In the genomic region with DNA sequence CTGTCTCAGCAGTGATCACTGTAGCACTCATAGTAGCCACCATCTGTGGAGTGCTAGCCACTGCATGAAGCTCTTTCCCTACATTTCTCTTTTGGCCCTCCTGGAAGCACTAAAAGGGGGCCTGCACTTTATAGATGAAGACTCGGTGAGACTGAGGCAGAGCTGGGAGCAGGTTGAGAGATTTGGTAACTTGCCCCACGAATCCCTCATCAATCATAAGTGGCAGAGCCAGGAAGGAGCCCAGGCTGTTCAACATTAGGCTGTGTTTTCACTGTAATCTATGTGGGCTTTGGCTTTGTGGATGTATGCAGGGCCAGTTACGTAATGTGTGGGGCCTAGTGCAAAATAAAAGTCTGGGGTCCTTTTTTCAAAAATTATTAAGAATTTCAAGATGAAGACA, we compare ENCODE assay signal across 17 cellular contexts. TPM values are rescaled to one million over a fixed set of nuclear protein-coding genes. Genes with fewer than 3 reads are reported as not detected.
DNase-seq lines count a peak whose midpoint lies in the region; ATAC-seq and TF ChIP-seq lines count a peak whose summit lies in the region.
"Had no signal": no experiment of that assay in that cellular context is flagged by ENCODE, and none has a peak within 500 bp of the region (broad histone marks: within the 10 kb centered on the region; RNA-seq: fewer than 3 reads in every experiment).

No MANE protein-coding gene starts in this region.

- intact Hi-C loops in cardiac septum (cut with DNase I) (no loop called here), psoas muscle (cut with DNase I) (no loop called here)

- peak overlapping the region; percentile 71 for H3K27ac ChIP-seq in cardiac muscle cell
- H3K27ac ChIP-seq in psoas muscle = no peak overlapping the region
- H3K27ac ChIP-seq: GM23248 had no signal

- H3K4me3 Mint-ChIP-seq in activated T-helper 17 cell treated with anti-CD3 and anti-CD28 coated beads, Interleukin-2, amount 50 U/mL, for 72 hours = no peak overlapping the region
- no peak overlapping the region for H3K4me3 Mint-ChIP-seq in type B pancreatic cell
- H3K4me3 Mint-ChIP-seq: CD4-positive, alpha-beta T cell had no signal

- TF ChIP-seq CTCF in cardiac muscle cell (IDR thresholded peaks at IDR 0.05; ENCODE audit: low read depth, low read length) (no peak), type B pancreatic cell (conservative IDR thresholded peaks at IDR 0.05) (no peak), psoas muscle (IDR thresholded peaks at IDR 0.05) (no peak)

- H3K9me3 ChIP-seq in cardiac muscle cell (ENCODE audit: low read depth) (no peaks in the 10 kb centered on the region), psoas muscle (no peaks in the 10 kb centered on the region)
- H3K9me3 ChIP-seq: BE2C, Caco-2, HAP-1 had no signal

- H3K4me1 ChIP-seq in cardiac muscle cell (ENCODE audit: low read depth) (peaks cover 57% of the 10 kb centered on the region), psoas muscle (no peaks in the 10 kb centered on the region)

- 77 to 88% (median 83%) methylated on average over 3 of the region's 3 CpGs for WGBS in psoas muscle, 3 donors

- peak overlapping the region; percentile 37 for H3K27ac Mint-ChIP-seq in activated T-helper 17 cell treated with anti-CD3 and anti-CD28 coated beads, Interleukin-2, amount 50 U/mL, for 72 hours
- peak overlapping the region; percentile 5 for H3K27ac Mint-ChIP-seq in type B pancreatic cell
- H3K27ac Mint-ChIP-seq: CD4-positive, alpha-beta T cell had no signal

- no peaks in the 10 kb centered on the region for H3K36me3 ChIP-seq in cardiac muscle cell
- no peaks in the 10 kb centered on the region for H3K36me3 ChIP-seq in psoas muscle (ENCODE audit: insufficient read depth in 1 of 2, low read depth in 1 of 2)
- H3K36me3 ChIP-seq: BE2C, HAP-1 had no signal

- ATAC-seq in activated T-helper 17 cell treated with anti-CD3 and anti-CD28 coated beads, Interleukin-2, amount 50 U/mL, for 72 hours (replicated peaks) = no peak
- ATAC-seq in psoas muscle = no peak

- H3K27me3 Mint-ChIP-seq in activated T-helper 17 cell treated with anti-CD3 and anti-CD28 coated beads, Interleukin-2, amount 50 U/mL, for 72 hours = peaks cover 5% of the 10 kb centered on the region
- no peaks in the 10 kb centered on the region for H3K27me3 Mint-ChIP-seq in type B pancreatic cell

- H3K4me3 ChIP-seq in cardiac muscle cell (no peak overlapping the region), psoas muscle (no peak overlapping the region)
- H3K4me3 ChIP-seq: GM23248, HAP-1 had no signal

- H3K36me3 Mint-ChIP-seq in activated T-helper 17 cell treated with anti-CD3 and anti-CD28 coated beads, Interleukin-2, amount 50 U/mL, for 72 hours (ENCODE audit: low read depth) = no peaks in the 10 kb centered on the region
- no peaks in the 10 kb centered on the region for H3K36me3 Mint-ChIP-seq in type B pancreatic cell

- peaks cover 42% of the 10 kb centered on the region for H3K4me1 Mint-ChIP-seq in activated T-helper 17 cell treated with anti-CD3 and anti-CD28 coated beads, Interleukin-2, amount 50 U/mL, for 72 hours
- peaks cover 41% of the 10 kb centered on the region for H3K4me1 Mint-ChIP-seq in type B pancreatic cell (ENCODE audit: unreplicated experiment)

- no peaks in the 10 kb centered on the region for H3K9me3 Mint-ChIP-seq in activated T-helper 17 cell treated with anti-CD3 and anti-CD28 coated beads, Interleukin-2, amount 50 U/mL, for 72 hours
- H3K9me3 Mint-ChIP-seq in type B pancreatic cell = no peaks in the 10 kb centered on the region
- H3K9me3 Mint-ChIP-seq: CD4-positive, alpha-beta T cell had no signal

- H3K27me3 ChIP-seq in cardiac muscle cell (no peaks in the 10 kb centered on the region), psoas muscle (ENCODE audit: insufficient read depth in 3 of 3, low read length in 2 of 3) (no peaks in the 10 kb centered on the region)
- H3K27me3 ChIP-seq: BE2C had no signal

- DNase-seq in cardiac muscle cell (ENCODE audit: low read depth in 1 of 2, low spot score in 1 of 2) (no peak), cardiac septum (ENCODE audit: low spot score) (no peak), ecto neural progenitor cell (ENCODE audit: low spot score) (peak; percentile 18), type B pancreatic cell (ENCODE audit: extremely low spot score, unreplicated experiment) (no peak), T-helper 9 cell (no peak), psoas muscle (no peak), NOMO-1 treated with dmso at 0.1 percent for 144 hours (lab: John Stamatoyannopoulos, UW; ENCODE audit: unreplicated experiment) (no peak)
- DNase-seq: ACHN; BE2C; C1 segment of cervical spinal cord; Caco-2; CD4-positive, alpha-beta T cell; GM23248 had no signal

RNA-seq across cellular contexts. Expression of a gene that starts 13.3 kb away (rescaled TPM):
- total RNA-seq in cardiac muscle cell (10.6 and 21.0 TPM in 2 replicates), cardiac septum (19.7 TPM), type B pancreatic cell (ENCODE audit: low replicate concordance) (41.0 and 90.4 TPM in 2 replicates), psoas muscle (10 to 100 TPM; 16.3 to 22.7 (median 19.3) TPM)
- polyA plus RNA-seq in cardiac muscle cell (5.6 and 9.9 TPM in 2 replicates), psoas muscle (10 to 100 TPM in 1 of 3 donors, 1 to 10 TPM in 2; 5.5 to 16.0 (median 9.4) TPM)
- 10 to 100 TPM; 18.4 to 39.4 TPM for total RNA-seq in activated T-helper 17 cell treated with anti-CD3 and anti-CD28 coated beads, Interleukin-2, amount 50 U/mL, for 72 hours

RNA-seq across cellular contexts. Expression of a gene that starts 51.9 kb away (rescaled TPM):
- not detected in 2 replicates for total RNA-seq in cardiac muscle cell
- polyA plus RNA-seq in cardiac muscle cell = not detected in 2 replicates
- total RNA-seq in cardiac septum = not detected
- total RNA-seq in activated T-helper 17 cell treated with anti-CD3 and anti-CD28 coated beads, Interleukin-2, amount 50 U/mL, for 72 hours = under 1 TPM in 1 of 2 donors, not detected in 1; 0.26 TPM
- total RNA-seq in type B pancreatic cell (ENCODE audit: low replicate concordance) = not detected in 2 replicates
- not detected for total RNA-seq in psoas muscle
- polyA plus RNA-seq in psoas muscle = not detected
- total RNA-seq: Caco-2; CD4-positive, alpha-beta T cell; GM23248; H4; HT-29 had no signal
- polyA plus RNA-seq: GM23248 had no signal
